In the genomic region with DNA sequence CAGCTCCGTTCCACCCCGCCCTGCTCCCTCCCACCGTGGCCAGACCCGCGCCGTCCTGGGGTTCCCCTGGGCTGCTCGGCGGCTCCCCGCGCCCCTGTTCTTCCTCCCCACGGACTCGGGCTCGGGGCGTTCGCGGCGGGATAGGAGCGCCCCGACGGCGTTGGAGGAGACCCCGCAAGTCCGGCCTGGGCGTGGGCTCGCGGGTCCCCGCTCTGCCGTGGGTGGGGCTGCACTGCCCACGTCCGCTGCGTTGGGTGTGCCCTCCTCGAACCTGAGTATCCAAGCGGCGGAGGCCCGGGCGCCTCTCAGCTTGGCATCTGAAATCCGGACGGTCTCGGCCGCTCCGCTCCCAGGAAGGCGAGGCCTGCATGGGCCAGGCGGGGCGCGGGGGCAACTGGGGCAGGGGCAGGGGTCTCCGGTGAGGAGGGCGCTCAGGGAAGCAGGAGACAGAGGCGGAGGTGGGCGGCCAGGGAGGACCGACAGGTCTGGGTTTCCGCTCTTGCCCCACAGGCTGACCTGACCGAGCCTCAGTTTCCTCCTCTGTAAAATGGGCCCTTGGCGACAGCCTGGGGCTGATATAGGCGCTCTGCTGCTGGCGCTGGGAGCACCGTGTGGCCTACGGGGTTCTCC, we compare ENCODE assay signal across 1 cellular context.
TF ChIP-seq lines count a peak whose summit lies in the region.

No MANE protein-coding gene starts in this region.

TF ChIP-seq in K562, 482 proteins besides CTCF, POLR2A, EP300 and RAD21:
- TF ChIP-seq RBM25 (IDR thresholded peaks at IDR 0.05; ENCODE audit: low read depth, low read length, severe bottlenecking) (peak; percentile 31), KAT8 (IDR thresholded peaks at IDR 0.05; ENCODE audit: low read depth) (no peak), BCOR (IDR thresholded peaks at IDR 0.05) (peak; percentile 42; the same call in 1 of the 2 replicates), RBM17 (IDR thresholded peaks at IDR 0.05; ENCODE audit: borderline replicate concordance, low read depth, low read length) (no peak)
- TF ChIP-seq, protein P1, sequence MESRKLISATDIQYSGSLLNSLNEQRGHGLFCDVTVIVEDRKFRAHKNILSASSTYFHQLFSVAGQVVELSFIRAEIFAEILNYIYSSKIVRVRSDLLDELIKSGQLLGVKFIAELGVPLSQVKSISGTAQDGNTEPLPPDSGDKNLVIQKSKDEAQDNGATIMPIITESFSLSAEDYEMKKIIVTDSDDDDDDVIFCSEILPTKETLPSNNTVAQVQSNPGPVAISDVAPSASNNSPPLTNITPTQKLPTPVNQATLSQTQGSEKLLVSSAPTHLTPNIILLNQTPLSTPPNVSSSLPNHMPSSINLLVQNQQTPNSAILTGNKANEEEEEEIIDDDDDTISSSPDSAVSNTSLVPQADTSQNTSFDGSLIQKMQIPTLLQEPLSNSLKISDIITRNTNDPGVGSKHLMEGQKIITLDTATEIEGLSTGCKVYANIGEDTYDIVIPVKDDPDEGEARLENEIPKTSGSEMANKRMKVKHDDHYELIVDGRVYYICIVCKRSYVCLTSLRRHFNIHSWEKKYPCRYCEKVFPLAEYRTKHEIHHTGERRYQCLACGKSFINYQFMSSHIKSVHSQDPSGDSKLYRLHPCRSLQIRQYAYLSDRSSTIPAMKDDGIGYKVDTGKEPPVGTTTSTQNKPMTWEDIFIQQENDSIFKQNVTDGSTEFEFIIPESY (CRISPR knock-in tag; IDR thresholded peaks at IDR 0.05), result peak; percentile 53; the same call in 1 of the 2 replicates
